16 cellular contexts compared by ENCODE assay signal in genomic region chr17:21740836-21741235, GRCh38. TPM values are rescaled to one million over a fixed set of nuclear protein-coding genes. Genes with fewer than 3 reads are reported as not detected.
"Had no signal": no experiment of that assay in that cellular context is flagged by ENCODE, and none has a peak within 500 bp of the region (broad histone marks: within the 10 kb centered on the region; RNA-seq: fewer than 3 reads in every experiment).

No MANE protein-coding gene starts in this region.

RNA-seq across cellular contexts. Expression of gene KCNJ18, which starts 48.5 kb away (rescaled TPM):
- total RNA-seq: activated CD4-positive, alpha-beta T cell treated with anti-CD3 and anti-CD28 coated beads for 36 hours; activated CD4-positive, alpha-beta T cell treated with anti-CD3 and anti-CD28 coated beads, Interleukin-2, amount 10 ng/mL, durations not matched to agents 7 days and 5 days; activated CD8-positive, alpha-beta T cell treated with anti-CD3 and anti-CD28 coated beads, Interleukin-2, amount 10 ng/mL, durations not matched to agents 7 days and 5 days; activated naive CD8-positive, alpha-beta T cell treated with anti-CD3 and anti-CD28 coated beads, Interleukin-2, amount 10 ng/mL, durations not matched to agents 7 days and 5 days; activated T-helper 2 cell treated with anti-CD3 and anti-CD28 coated beads, Interferon-gamma antibody, Interleukin-2, Interleukin-4, amounts not matched to agents 10 μg/mL and 5 μg/mL and 100 μg/mL, durations not matched to agents 14 hours and 24 hours and 36 hours; astrocyte; body of pancreas; breast epithelium; cardiac septum; M059J; SJSA1; T-cell; T-helper 17 cell; WTC11 had no signal
- polyA plus RNA-seq: adipose tissue, SK-N-SH had no signal
